ENCODE assay signal across 23 cellular contexts in the genomic region with DNA sequence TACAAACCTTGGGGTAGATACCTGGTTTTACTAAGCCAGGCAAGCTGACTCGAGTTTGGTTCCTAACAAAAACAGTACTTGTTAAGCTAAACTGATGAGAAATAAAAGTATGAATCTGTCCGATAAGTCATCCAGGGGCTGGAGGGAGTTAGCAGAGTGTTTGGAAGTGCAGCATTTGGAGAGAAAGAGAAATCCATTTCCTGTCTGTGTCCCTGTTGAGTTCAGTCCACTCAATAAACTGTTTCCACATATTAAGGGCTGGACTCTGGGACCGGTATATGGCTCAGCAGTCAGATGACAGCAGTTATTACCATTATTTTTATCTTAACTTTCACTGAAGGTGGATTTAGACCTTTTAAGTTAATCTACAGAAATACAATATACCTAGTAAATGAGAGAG.
A peak's percentile ranks its signal among the peaks of the same experiment; 100 is the strongest.
DNase-seq lines count a peak whose midpoint lies in the region; ATAC-seq and TF ChIP-seq lines count a peak whose summit lies in the region.
"Had no signal": no experiment of that assay in that cellular context is flagged by ENCODE, and none has a peak within 500 bp of the region (broad histone marks: within the 10 kb centered on the region; RNA-seq: fewer than 3 reads in every experiment).

No MANE protein-coding gene starts in this region.

- H3K27me3 ChIP-seq in right atrium auricular region (no peaks in the 10 kb centered on the region), neural progenitor cell (no peaks in the 10 kb centered on the region), HAP-1 (ENCODE audit: low read depth) (no peaks in the 10 kb centered on the region; the same call in 1 of the 2 replicates)

- in situ Hi-C loops in HAP-1 (cut with MboI; ENCODE audit: low sequenced_read_pairs) = no loop called here

- H3K4me1 ChIP-seq in right atrium auricular region = peaks cover 0 to 22% of the 10 kb centered on the region in 2 donors
- no peaks in the 10 kb centered on the region for H3K4me1 ChIP-seq in neural progenitor cell
- H3K4me1 ChIP-seq in HAP-1 = no peaks in the 10 kb centered on the region
- H3K4me1 ChIP-seq: SJCRH30 had no signal

- H3K9me3 Mint-ChIP-seq in neural progenitor cell = no peaks in the 10 kb centered on the region
- H3K9me3 Mint-ChIP-seq: IgD-negative memory B cell had no signal

- no peak overlapping the region for H3K9ac ChIP-seq in neural progenitor cell

- H3K36me3 ChIP-seq in right atrium auricular region = no peaks in the 10 kb centered on the region
- no peaks in the 10 kb centered on the region for H3K36me3 ChIP-seq in neural progenitor cell
- H3K36me3 ChIP-seq in HAP-1 (replicated peaks) = no peaks in the 10 kb centered on the region
- H3K36me3 ChIP-seq: MG63, SJCRH30 had no signal

- no peak for ATAC-seq in left cardiac atrium
- ATAC-seq in HG02981 (IDR thresholded peaks at IDR 0.05; ENCODE audit: unreplicated experiment) = no peak
- ATAC-seq: PC-3 had no signal

- peaks cover 18% of the 10 kb centered on the region for H3K4me1 Mint-ChIP-seq in neural progenitor cell

- TF ChIP-seq CTCF in right atrium auricular region (IDR thresholded peaks at IDR 0.05) (no peak), fibroblast of mammary gland (conservative IDR thresholded peaks at IDR 0.05; ENCODE audit: control insufficient read depth, insufficient read depth, low read depth, low read length) (no peak), neural progenitor cell (IDR thresholded peaks at IDR 0.05) (no peak)

- no peaks in the 10 kb centered on the region for H3K36me3 Mint-ChIP-seq in neural progenitor cell
- H3K36me3 Mint-ChIP-seq: IgD-negative memory B cell had no signal

- DNase-seq in right atrium auricular region (ENCODE audit: low spot score) = peak; percentile 40
- no peak for DNase-seq in left cardiac atrium
- DNase-seq in fibroblast of mammary gland (ENCODE audit: low read depth) = peak; percentile 67
- no peak for DNase-seq in neural progenitor cell (ENCODE audit: low spot score)
- DNase-seq in UCSD-AML1 (lab: John Stamatoyannopoulos, UW; ENCODE audit: unreplicated experiment) = no peak
- no peak for DNase-seq in HAP-1 (ENCODE audit: low spot score in 2 of 2)
- DNase-seq: ACHN, DMS79 treated with DMSO at 0.1 percent for 48 hours, H7, Karpas-422, MG63, NCI-H1048, NCI-H1436, NCI-H2029, NCI-H345, NCI-H524 treated with DMSO at 0.1 percent for 48 hours, PC-3, RPMI8226, SJCRH30 had no signal

- no peaks in the 10 kb centered on the region for H3F3A ChIP-seq in neural progenitor cell (ENCODE audit: low read depth)

- intact Hi-C loops in left cardiac atrium (cut with DNase I) = loop anchor here in 1 of 2 donors (10.0 kb wide), 1 partner anchor 129 kb away; a partner anchor contains a TSS

- H3K27ac ChIP-seq in right atrium auricular region (no peak overlapping the region), neural progenitor cell (no peak overlapping the region)
- H3K27ac ChIP-seq: C4-2B, HL-60, SJCRH30 had no signal

- H3K79me2 ChIP-seq in neural progenitor cell (ENCODE audit: low read depth) = no peaks in the 10 kb centered on the region

- no peaks in the 10 kb centered on the region for H3K9me3 ChIP-seq in right atrium auricular region
- H3K9me3 ChIP-seq in neural progenitor cell (ENCODE audit: low read depth) = no peaks in the 10 kb centered on the region
- H3K9me3 ChIP-seq in HAP-1 = no peaks in the 10 kb centered on the region
- H3K9me3 ChIP-seq: MG63, SJCRH30 had no signal

- no peak overlapping the region for H2AFZ ChIP-seq in neural progenitor cell (replicated peaks)

- H4K20me1 ChIP-seq in neural progenitor cell (ENCODE audit: low read depth) = no peaks in the 10 kb centered on the region

- H3K4me3 ChIP-seq in right atrium auricular region (no peak overlapping the region), fibroblast of mammary gland (ENCODE audit: control insufficient read depth, low read depth, low read length) (no peak overlapping the region), neural progenitor cell (no peak overlapping the region), HAP-1 (no peak overlapping the region)
- H3K4me3 ChIP-seq: MG63, SJCRH30 had no signal

- peak overlapping the region; percentile 22 for H3K27ac Mint-ChIP-seq in neural progenitor cell
- H3K27ac Mint-ChIP-seq: IgD-negative memory B cell had no signal

- no peak overlapping the region for H3K4me2 ChIP-seq in neural progenitor cell

- no peak overlapping the region for H3K4me3 Mint-ChIP-seq in neural progenitor cell
- H3K4me3 Mint-ChIP-seq: IgD-negative memory B cell had no signal

- no peaks in the 10 kb centered on the region for H3K27me3 Mint-ChIP-seq in neural progenitor cell (ENCODE audit: insufficient read depth, low read depth)

Comparison
In these comparisons a context has a peak if more than half of its experiments do, and no peak if none do; other contexts are left out.
1. DNase-seq: peak in right atrium auricular region (single experiment) and fibroblast of mammary gland (single experiment); none in left cardiac atrium (single experiment), neural progenitor cell (single experiment), UCSD-AML1 (single experiment) and HAP-1 (0 of 2).